1 cellular context compared by ENCODE assay signal in the genomic region with DNA sequence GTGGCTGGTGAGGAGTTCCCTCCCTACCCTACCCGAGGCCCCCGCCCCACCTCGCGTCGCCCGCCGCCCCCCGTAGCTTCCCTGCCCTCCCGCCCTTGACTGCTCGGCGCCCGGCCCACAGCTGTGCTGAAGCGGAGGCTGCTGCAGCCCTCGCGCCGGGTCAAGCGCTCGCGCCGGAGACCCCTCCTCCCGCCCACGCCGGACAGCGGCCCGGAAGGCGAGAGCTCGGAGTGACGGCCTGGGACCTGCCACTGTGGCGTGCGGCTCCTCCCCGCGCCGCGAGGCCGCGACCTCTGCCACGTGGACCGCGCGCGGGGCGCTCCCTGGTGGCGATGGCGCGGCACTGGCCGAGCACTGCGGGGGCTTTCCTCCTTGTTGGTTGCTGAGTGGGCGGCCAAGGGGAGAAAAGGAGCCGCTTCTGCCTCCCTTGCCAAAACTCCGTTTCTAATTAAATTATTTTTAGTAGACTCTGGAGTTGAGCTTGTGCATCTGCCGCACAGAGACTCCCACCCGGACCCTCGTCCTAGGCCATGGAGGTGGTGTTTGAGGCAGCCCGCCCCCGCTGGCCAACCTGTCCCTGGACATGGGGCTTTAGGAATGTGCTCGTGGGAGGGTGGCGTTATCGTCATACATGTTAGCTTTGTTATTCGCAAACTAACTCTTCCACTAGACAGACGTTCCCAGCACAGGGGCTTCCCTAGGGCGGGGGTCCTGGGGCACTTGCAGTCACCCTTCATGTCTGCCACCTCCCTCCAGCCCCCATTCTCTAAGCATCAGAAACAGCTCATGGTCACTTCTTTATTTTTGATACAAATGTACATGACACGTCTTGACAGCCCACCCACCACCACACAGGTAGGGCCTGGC.
TF ChIP-seq lines count a peak whose summit lies in the region.

No MANE protein-coding gene starts in this region.

TF ChIP-seq in GM23338, 12 proteins besides CTCF, POLR2A, EP300 and RAD21 (continued from another document):
- TF ChIP-seq ZNF331 (CRISPR knock-in tag; IDR thresholded peaks at IDR 0.05; ENCODE audit: low read depth), result no peak
- TF ChIP-seq EZH2 (IDR thresholded peaks at IDR 0.05; ENCODE audit: low read depth, unreplicated experiment), result no peak
- no peak for TF ChIP-seq ZNF114 (CRISPR knock-in tag; IDR thresholded peaks at IDR 0.05)
TF ChIP-seq in GM23338: peak in this region for 0.
